ENCODE assay signal across 11 cellular contexts in genomic region chr3:129023909-129024308, GRCh38. TPM values are rescaled to one million over a fixed set of nuclear protein-coding genes. Genes with fewer than 3 reads are reported as not detected.
DNase-seq lines count a peak whose midpoint lies in the region; ATAC-seq, FAIRE-seq and TF ChIP-seq lines count a peak whose summit lies in the region.
"Had no signal": no experiment of that assay in that cellular context is flagged by ENCODE, and none has a peak within 500 bp of the region (broad histone marks: within the 10 kb centered on the region; RNA-seq: fewer than 3 reads in every experiment).

No MANE protein-coding gene starts in this region.

- TF ChIP-seq CTCF in D721Med (IDR thresholded peaks at IDR 0.05; ENCODE audit: insufficient read depth, missing control alignments), result no peak

- no peaks in the 10 kb centered on the region for H3K9me3 ChIP-seq in aorta (ENCODE audit: control insufficient read depth, low read length)

- H3K9me3 Mint-ChIP-seq in activated naive CD4-positive, alpha-beta T cell treated with anti-CD3 and anti-CD28 coated beads, Interleukin-2, amount 10 ng/mL, durations not matched to agents 7 days and 5 days, result no peaks in the 10 kb centered on the region

- 69 to 76% methylated on average over 2 of the region's 2 CpGs for WGBS in aorta, 2 donors

- H3K27me3 ChIP-seq in H7 (ENCODE audit: control insufficient read depth, insufficient read depth, low read length) (peaks cover 13% of the 10 kb centered on the region), aorta (ENCODE audit: control insufficient read depth in 1 of 2, insufficient read depth in 2 of 2, low read length in 1 of 2) (no peaks in the 10 kb centered on the region)

- ATAC-seq in HG02763 (IDR thresholded peaks at IDR 0.05; ENCODE audit: unreplicated experiment), result no peak
- no peak for ATAC-seq in aorta (ENCODE audit: low FRiP score)
- ATAC-seq: activated CD4-positive, alpha-beta T cell treated with anti-CD3 and anti-CD28 coated beads for 36 hours had no signal

- peaks cover 29% of the 10 kb centered on the region for H3K4me1 Mint-ChIP-seq in activated naive CD4-positive, alpha-beta T cell treated with anti-CD3 and anti-CD28 coated beads, Interleukin-2, amount 10 ng/mL, durations not matched to agents 7 days and 5 days

- no peak overlapping the region for H3K27ac Mint-ChIP-seq in activated naive CD4-positive, alpha-beta T cell treated with anti-CD3 and anti-CD28 coated beads, Interleukin-2, amount 10 ng/mL, durations not matched to agents 7 days and 5 days

- peaks cover 1% of the 10 kb centered on the region for H3K36me3 Mint-ChIP-seq in activated naive CD4-positive, alpha-beta T cell treated with anti-CD3 and anti-CD28 coated beads, Interleukin-2, amount 10 ng/mL, durations not matched to agents 7 days and 5 days

- intact Hi-C loops in aorta (cut with DNase I), result no loop called here

- CTCF ChIA-PET in activated naive CD4-positive, alpha-beta T cell treated with anti-CD3 and anti-CD28 coated beads, Interleukin-2, amount 10 ng/mL, durations not matched to agents 7 days and 5 days (lab: Charles Lee), result interaction anchor here (1.5 kb wide), 1 partner anchor 54 kb away, joined by 3 read pairs; no protein-coding TSS in a partner anchor

- FAIRE-seq in D721Med (lab: Jason Lieb, UNC), result no peak

- H3K4me1 ChIP-seq in aorta (ENCODE audit: control insufficient read depth in 1 of 2, insufficient read depth in 2 of 2, low read length in 2 of 2), result no peaks in the 10 kb centered on the region

- DNase-seq in AML-193 (lab: John Stamatoyannopoulos, UW), result peak; percentile 53 to 54
- peak; percentile 57 for DNase-seq in H7
- DNase-seq in RPMI8226, result peak; percentile 55
- peak; percentile 36 for DNase-seq in iris pigment epithelial cell (ENCODE audit: low read depth)
- DNase-seq in D721Med (ENCODE audit: insufficient read length, low spot score), result no peak
- DNase-seq in aorta, result no peak
- no peak for DNase-seq in activated naive CD4-positive, alpha-beta T cell treated with anti-CD3 and anti-CD28 coated beads, Interleukin-2, amount 10 ng/mL, durations not matched to agents 7 days and 5 days
- DNase-seq: activated CD4-positive, alpha-beta T cell treated with anti-CD3 and anti-CD28 coated beads for 36 hours; cerebellar nuclear complex; NCI-H187 had no signal

- H3K36me3 ChIP-seq in H7 (replicated peaks; ENCODE audit: control insufficient read depth, insufficient read depth, low read length), result no peaks in the 10 kb centered on the region
- no peaks in the 10 kb centered on the region for H3K36me3 ChIP-seq in aorta (ENCODE audit: control insufficient read depth in 1 of 2, insufficient read depth in 2 of 2, low read length in 1 of 2)

- H3K27me3 Mint-ChIP-seq in activated naive CD4-positive, alpha-beta T cell treated with anti-CD3 and anti-CD28 coated beads, Interleukin-2, amount 10 ng/mL, durations not matched to agents 7 days and 5 days, result peaks cover 26% of the 10 kb centered on the region
- H3K27me3 Mint-ChIP-seq: activated CD4-positive, alpha-beta T cell treated with anti-CD3 and anti-CD28 coated beads for 36 hours had no signal

- no peak overlapping the region for H3K27ac ChIP-seq in aorta (ENCODE audit: low read depth in 1 of 2, low read length in 2 of 2)

- H3K4me3 ChIP-seq in H7 (ENCODE audit: insufficient read depth, low read depth, low read length), result no peak overlapping the region
- H3K4me3 ChIP-seq in aorta (ENCODE audit: low read length in 2 of 2), result no peak overlapping the region

- H3K4me3 Mint-ChIP-seq in activated naive CD4-positive, alpha-beta T cell treated with anti-CD3 and anti-CD28 coated beads, Interleukin-2, amount 10 ng/mL, durations not matched to agents 7 days and 5 days, result no peak overlapping the region
- H3K4me3 Mint-ChIP-seq: activated CD4-positive, alpha-beta T cell treated with anti-CD3 and anti-CD28 coated beads for 36 hours had no signal

RNA-seq across cellular contexts. Expression of gene EFCC1, which starts 22.8 kb away (rescaled TPM):
- total RNA-seq in H7 (2014; rRNA removed; shearing (Covaris generic)), result 0.21 and 0.81 TPM in 2 replicates
- total RNA-seq in aorta, result 1 to 10 TPM; 1.5 to 3.1 TPM
- under 1 TPM; 0.13 to 0.50 TPM for polyA plus RNA-seq in aorta

RNA-seq across cellular contexts. Expression of gene CFAP92, which starts 30.0 kb away (rescaled TPM):
- total RNA-seq in H7 (2014; rRNA removed; shearing (Covaris generic)), result 0.87 and 1.7 TPM in 2 replicates
- total RNA-seq in aorta, result 1 to 10 TPM in 1 of 2 donors, under 1 TPM in 1; 0.62 to 1.2 TPM
- polyA plus RNA-seq in aorta, result not detected

RNA-seq across cellular contexts. Expression of gene GP9, which starts 36.7 kb away (rescaled TPM):
- not detected in 2 replicates for total RNA-seq in H7 (2014; rRNA removed; shearing (Covaris generic))
- total RNA-seq in aorta, result not detected
- not detected for polyA plus RNA-seq in aorta
- total RNA-seq: activated CD4-positive, alpha-beta T cell treated with anti-CD3 and anti-CD28 coated beads for 36 hours had no signal

Comparison
In these comparisons a context has a peak if more than half of its experiments do, and no peak if none do; other contexts are left out.
1. DNase-seq: peak in AML-193 (2 of 2), H7 (single experiment), RPMI8226 (single experiment) and iris pigment epithelial cell (single experiment); none in D721Med (single experiment), aorta (0 of 2) and activated naive CD4-positive, alpha-beta T cell treated with anti-CD3 and anti-CD28 coated beads, Interleukin-2, amount 10 ng/mL, durations not matched to agents 7 days and 5 days (single experiment).